Comparison of ENCODE assay signal across 20 cellular contexts in genomic region chr18:34911081-34911480, GRCh38.
DNase-seq lines count a peak whose midpoint lies in the region; ATAC-seq, FAIRE-seq and TF ChIP-seq lines count a peak whose summit lies in the region.
"Had no signal": no experiment of that assay in that cellular context is flagged by ENCODE, and none has a peak within 500 bp of the region (broad histone marks: within the 10 kb centered on the region; RNA-seq: fewer than 3 reads in every experiment).

No MANE protein-coding gene starts in this region.

- H3K9me3 Mint-ChIP-seq in astrocyte (ENCODE audit: unreplicated experiment) = peaks cover 8% of the 10 kb centered on the region
- H3K9me3 Mint-ChIP-seq: HFFc6 had no signal

- no peaks in the 10 kb centered on the region for H3K27me3 Mint-ChIP-seq in astrocyte (ENCODE audit: low read depth, unreplicated experiment)

- no peaks in the 10 kb centered on the region for H3K79me2 ChIP-seq in astrocyte (ENCODE audit: insufficient read depth, low read length)

- DNase-seq in astrocyte (ENCODE audit: low read depth) (peak; percentile 42), NCI-H345 treated with DMSO at 0.1 percent for 48 hours (lab: John Stamatoyannopoulos, UW; ENCODE audit: unreplicated experiment) (no peak), dedifferentiated amniotic fluid mesenchymal stem cell (ENCODE audit: extremely low spot score) (no peak)
- DNase-seq: CD4-positive, alpha-beta memory T cell; DMS153; DMS79; GDM1; GOT3; H7; HFFc6 had no signal

- H3K27me3 ChIP-seq in astrocyte (ENCODE audit: insufficient read depth, low read length) = no peaks in the 10 kb centered on the region
- H3K27me3 ChIP-seq in skeletal muscle tissue (ENCODE audit: control insufficient read depth in 3 of 3, insufficient read depth in 3 of 3, low read length in 3 of 3) = no peaks in the 10 kb centered on the region
- H3K27me3 ChIP-seq: BLaER1 had no signal

- no peaks in the 10 kb centered on the region for H3K36me3 ChIP-seq in astrocyte (ENCODE audit: insufficient read depth, low read length)
- H3K36me3 ChIP-seq in mesodermal cell (ENCODE audit: control insufficient read depth, insufficient read depth, low read length) = no peaks in the 10 kb centered on the region
- no peaks in the 10 kb centered on the region for H3K36me3 ChIP-seq in skeletal muscle tissue (ENCODE audit: control insufficient read depth in 3 of 3, insufficient read depth in 3 of 3, low read length in 3 of 3)
- H3K36me3 ChIP-seq: BLaER1 had no signal

- H3K4me1 ChIP-seq in astrocyte (ENCODE audit: insufficient read depth, low read length) (peaks cover 27% of the 10 kb centered on the region), mesodermal cell (ENCODE audit: control insufficient read depth, insufficient read depth, low read length, poor library complexity, severe bottlenecking) (peaks cover 49% of the 10 kb centered on the region), skeletal muscle tissue (ENCODE audit: control insufficient read depth in 3 of 3, insufficient read depth in 3 of 3, low read length in 3 of 3) (peaks cover 10 to 28% (median 11%) of the 10 kb centered on the region in 3 donors)
- H3K4me1 ChIP-seq: BLaER1 had no signal

- H3K4me3 Mint-ChIP-seq in astrocyte (ENCODE audit: unreplicated experiment) = no peak overlapping the region
- H3K4me3 Mint-ChIP-seq: CD14-positive monocyte; CD4-positive, alpha-beta memory T cell; HFFc6 had no signal

- H3K4me3 ChIP-seq in astrocyte (ENCODE audit: insufficient read depth, low read depth, low read length) (no peak overlapping the region), mesodermal cell (ENCODE audit: extremely low read depth, insufficient read depth, low read length, poor library complexity, severe bottlenecking) (no peak overlapping the region), skeletal muscle tissue (ENCODE audit: low read length in 3 of 3) (no peak overlapping the region)
- H3K4me3 ChIP-seq: BLaER1 had no signal

- H3K4me2 ChIP-seq in astrocyte (ENCODE audit: low read length) = no peak overlapping the region
- H3K4me2 ChIP-seq: BLaER1 had no signal

- FAIRE-seq in astrocyte (lab: Jason Lieb, UNC) = no peak
- FAIRE-seq: A204.1, GM12892, GM18507 had no signal

- WGBS in mesodermal cell (ENCODE audit: insufficient coverage in 2 of 2), 2 experiments = no CpG with 5 or more reads among the region's 2 CpGs

- H3K9ac ChIP-seq in astrocyte (ENCODE audit: low read length) (no peak overlapping the region), skeletal muscle tissue (ENCODE audit: low read depth in 1 of 3, low read length in 3 of 3) (no peak overlapping the region)
- H3K9ac ChIP-seq: BLaER1 had no signal

- H3K9me3 ChIP-seq in astrocyte (ENCODE audit: insufficient read depth, low read depth, low read length) (no peaks in the 10 kb centered on the region), mesodermal cell (ENCODE audit: control insufficient read depth, low read length) (no peaks in the 10 kb centered on the region), skeletal muscle tissue (ENCODE audit: control insufficient read depth in 3 of 3, low read length in 3 of 3) (no peaks in the 10 kb centered on the region)

- peak overlapping the region; percentile 92 for H3K27ac Mint-ChIP-seq in astrocyte (ENCODE audit: unreplicated experiment)
- H3K27ac Mint-ChIP-seq: CD14-positive monocyte; CD4-positive, alpha-beta memory T cell; HFFc6 had no signal

- no peak overlapping the region for H2AFZ ChIP-seq in astrocyte (ENCODE audit: low read depth, low read length)

- peaks cover 50% of the 10 kb centered on the region for H3K4me1 Mint-ChIP-seq in astrocyte (ENCODE audit: low read depth, unreplicated experiment)
- H3K4me1 Mint-ChIP-seq: CD4-positive, alpha-beta memory T cell had no signal

- H4K20me1 ChIP-seq in astrocyte (ENCODE audit: insufficient read depth, low read length) = no peaks in the 10 kb centered on the region
- H4K20me1 ChIP-seq: BLaER1 had no signal

- peaks cover 2% of the 10 kb centered on the region for H3K36me3 Mint-ChIP-seq in astrocyte (ENCODE audit: low read depth, unreplicated experiment)
- H3K36me3 Mint-ChIP-seq: CD14-positive monocyte; CD4-positive, alpha-beta memory T cell had no signal

- H3K27ac ChIP-seq in astrocyte (ENCODE audit: low read depth, low read length) = no peak overlapping the region
- peak overlapping the region; percentile 86 for H3K27ac ChIP-seq in mesodermal cell (ENCODE audit: low read depth, low read length, severe bottlenecking)
- peak overlapping the region; percentile 95 for H3K27ac ChIP-seq in skeletal muscle tissue (ENCODE audit: low read depth, low read length)
- H3K27ac ChIP-seq: BLaER1, HL-60 had no signal

- ATAC-seq in GM18868 (IDR thresholded peaks at IDR 0.05; ENCODE audit: unreplicated experiment) = no peak
- ATAC-seq: HCT116 had no signal

- no peak for TF ChIP-seq CTCF in astrocyte (IDR thresholded peaks at IDR 0.05; ENCODE audit: insufficient read depth, low read depth, low read length)
